ENCODE assay signal across 8 cellular contexts in genomic region chr14:29403091-29403490, GRCh38.
"Had no signal": no experiment of that assay in that cellular context is flagged by ENCODE, and none has a peak within 500 bp of the region (broad histone marks: within the 10 kb centered on the region; RNA-seq: fewer than 3 reads in every experiment).

No MANE protein-coding gene starts in this region.

- ATAC-seq: GM12878 had no signal

- DNase-seq: GDM1, GF-D8 had no signal

- FAIRE-seq: G401.6, GM12878, GM12891, GM12892, GM18507, GM19239 had no signal

- H3K4me3 ChIP-seq: GM12878 had no signal
